ENCODE assay signal across 10 cellular contexts in the genomic region with DNA sequence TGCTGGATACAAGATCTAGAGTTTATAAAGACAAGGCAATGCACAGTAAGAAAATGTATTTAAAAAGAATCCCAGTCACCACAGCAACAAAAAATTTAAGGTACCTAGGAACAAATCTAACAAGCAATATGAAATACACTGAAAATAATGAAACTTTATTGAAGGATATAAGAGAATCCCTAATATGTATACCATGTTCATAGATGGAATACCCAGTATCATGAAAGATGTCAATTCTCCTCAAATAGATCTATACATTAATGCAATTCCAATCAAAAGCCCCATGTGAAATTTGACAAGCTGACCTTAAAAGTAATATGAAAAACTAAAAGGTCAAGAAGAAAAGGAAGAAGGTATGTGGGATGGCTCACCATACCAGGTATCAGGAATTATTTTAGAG.
"Had no signal": no experiment of that assay in that cellular context is flagged by ENCODE, and none has a peak within 500 bp of the region (broad histone marks: within the 10 kb centered on the region; RNA-seq: fewer than 3 reads in every experiment).

No MANE protein-coding gene starts in this region.

- H3K4me1 ChIP-seq: HAP-1 had no signal

- ATAC-seq: GM23338, HCT116 had no signal

- FAIRE-seq: H1 had no signal

- H3K36me3 ChIP-seq: HAP-1 had no signal

- H3K9me3 ChIP-seq: HAP-1 had no signal

- H3K4me3 ChIP-seq: GM23248, GM23338, HAP-1 had no signal

- DNase-seq: GM23248, GOT3, H7, H9, HCEC 1CT, HFFc6 had no signal

- H3K4me2 ChIP-seq: GM23338 had no signal

- H3K27ac ChIP-seq: GM23248 had no signal
